ENCODE assay signal across 8 cellular contexts in the genomic region with DNA sequence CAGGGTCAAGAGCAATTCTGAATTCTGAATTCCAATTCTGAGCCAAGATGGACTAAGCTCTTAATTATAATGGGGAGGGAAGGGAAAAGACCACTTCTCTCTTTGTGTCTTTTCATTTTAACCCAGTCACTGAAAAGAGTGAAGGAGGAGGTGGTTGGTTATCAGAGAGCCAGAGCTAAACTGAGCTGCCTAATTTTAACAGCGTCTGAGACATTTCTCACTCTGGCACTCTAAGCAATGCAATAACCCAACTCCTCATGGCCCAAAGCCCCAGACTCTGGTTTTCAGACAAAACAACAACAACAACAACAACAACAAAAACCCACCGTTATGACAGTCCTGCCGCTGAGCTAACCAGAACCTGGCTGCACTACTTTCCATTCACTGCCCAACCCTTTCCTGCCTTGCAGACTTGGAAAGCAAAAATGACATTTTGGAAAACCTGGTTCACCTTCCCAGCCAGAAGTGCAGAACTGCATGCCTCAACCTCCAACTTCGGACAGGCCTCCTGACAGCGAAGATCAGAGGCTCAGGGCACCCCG. TPM values are rescaled to one million over a fixed set of nuclear protein-coding genes. Genes with fewer than 3 reads are reported as not detected.
DNase-seq lines count a peak whose midpoint lies in the region; ATAC-seq, FAIRE-seq and TF ChIP-seq lines count a peak whose summit lies in the region.

No MANE protein-coding gene starts in this region.

- peak overlapping the region; percentile 60 for H3K9ac ChIP-seq in mucosa of stomach (ENCODE audit: low read length)

- peaks cover 4% of the 10 kb centered on the region for H3K4me1 ChIP-seq in mucosa of stomach (ENCODE audit: control insufficient read depth, insufficient read depth, low read length)

- H3K9me3 Mint-ChIP-seq in IgD-negative memory B cell: no peaks in the 10 kb centered on the region

- no peak for ATAC-seq in GM18498 (IDR thresholded peaks at IDR 0.05; ENCODE audit: unreplicated experiment)

- no peak for TF ChIP-seq CTCF in AG04449 (IDR thresholded peaks at IDR 0.05; ENCODE audit: insufficient read depth, low read length, missing control alignments)

- peaks cover 11 to 25% (median 23%) of the 10 kb centered on the region in 3 donors for H3K4me1 Mint-ChIP-seq in IgD-negative memory B cell

- CTCF ChIA-PET in AG04449 (lab: Yijun Ruan, JAX): interaction anchor here (0.6 to 2.3 kb wide), 4 partner anchors 11 to 157 kb away, joined by 3 to 9 read pairs (median 6); no protein-coding TSS in a partner anchor

- POLR2A ChIA-PET in AG04449 (lab: Yijun Ruan, JAX): no interaction called here

- peak overlapping the region; percentile 41 for H3K27ac ChIP-seq in cingulate gyrus (ENCODE audit: low read depth, low read length)

- no peaks in the 10 kb centered on the region for H3K9me3 ChIP-seq in mucosa of stomach (ENCODE audit: control insufficient read depth, low read length)

- DNase-seq in AG04449 (ENCODE audit: low read depth, low spot score) (no peak), DMS53 (lab: John Stamatoyannopoulos, UW) (no peak), KBM-7 (no peak), urothelium cell line (ENCODE audit: low spot score) (no peak)

- H3K4me3 Mint-ChIP-seq in IgD-negative memory B cell: peak overlapping the region; percentile 86 to 98 (median 92)

- in situ Hi-C loops in KBM-7 (cut with MboI; ENCODE audit: low pct_unique_long_range_greater_than_20kb, low sequenced_read_pairs): no loop called here

- H3K36me3 Mint-ChIP-seq in IgD-negative memory B cell: peaks cover 1% of the 10 kb centered on the region

- H3K4me3 ChIP-seq in AG04449 (ENCODE audit: low read depth, low read length): peak overlapping the region; percentile 77
- peak overlapping the region; percentile 65 for H3K4me3 ChIP-seq in mucosa of stomach (ENCODE audit: low read length)

- no peak for FAIRE-seq in urothelium cell line (lab: Jason Lieb, UNC)

- H3K27me3 Mint-ChIP-seq in IgD-negative memory B cell: peaks cover 1% of the 10 kb centered on the region

- peaks cover 6% of the 10 kb centered on the region for H3K27me3 ChIP-seq in mucosa of stomach (ENCODE audit: control insufficient read depth, insufficient read depth, low read length)

- peak overlapping the region; percentile 28 to 41 (median 37) for H3K27ac Mint-ChIP-seq in IgD-negative memory B cell

- no peaks in the 10 kb centered on the region for H3K36me3 ChIP-seq in mucosa of stomach (ENCODE audit: control insufficient read depth, insufficient read depth, low read length)

RNA-seq across cellular contexts. Expression of a gene that starts 1.0 kb away (rescaled TPM):
- 11.1 TPM for polyA plus RNA-seq in IgD-negative memory B cell

RNA-seq across cellular contexts. Expression of a gene that starts 53.8 kb away (rescaled TPM):
- polyA plus RNA-seq in IgD-negative memory B cell: not detected
